In genomic region chr13:66559093-66559492, GRCh38 we compare ENCODE assay signal across 25 cellular contexts.
"Had no signal": no experiment of that assay in that cellular context is flagged by ENCODE, and none has a peak within 500 bp of the region (broad histone marks: within the 10 kb centered on the region; RNA-seq: fewer than 3 reads in every experiment).

No MANE protein-coding gene starts in this region.

- DNase-seq: activated CD8-positive, alpha-beta memory T cell treated with anti-CD3 and anti-CD28 coated beads for 24 hours; activated CD8-positive, alpha-beta memory T cell treated with anti-CD3 and anti-CD28 coated beads, Interleukin-2, amount 50 U/mL, for 4 hours; activated T-cell treated with anti-CD3 and anti-CD28 coated beads, Interleukin-2, amount 50 U/mL, for 24 hours; central memory CD4-positive, alpha-beta T cell; effector memory CD8-positive, alpha-beta T cell; glutamatergic neuron; immature natural killer cell; kidney glomerular epithelial cell; left ventricle myocardium superior; mammary epithelial cell; natural killer cell; pancreas; psoas muscle; stimulated activated CD4-positive, alpha-beta T cell treated with anti-CD3 and anti-CD28 coated beads, Interleukin-12 subunit alpha, Interleukin-12 subunit beta, amount 100 ng/mL, for 4 hours; thyroid gland; upper lobe of right lung had no signal

- H3K4me2 ChIP-seq: hepatocyte had no signal

- H3K36me3 ChIP-seq: neutrophil, pancreas, thyroid gland, upper lobe of right lung had no signal

- H3K4me3 ChIP-seq: hepatocyte, pancreas, psoas muscle, thyroid gland, upper lobe of right lung had no signal

- H3K79me2 ChIP-seq: hepatocyte had no signal

- H3K9me3 ChIP-seq: neutrophil, pancreas, psoas muscle, thyroid gland, upper lobe of right lung had no signal

- H2AFZ ChIP-seq: hepatocyte had no signal

- H3K4me1 ChIP-seq: pancreas, psoas muscle, thyroid gland, upper lobe of right lung had no signal

- H3K27me3 ChIP-seq: hepatocyte, neutrophil, pancreas, thyroid gland, upper lobe of right lung had no signal

- ATAC-seq: activated T-helper 17 cell treated with anti-CD3 and anti-CD28 coated beads, Interleukin-2, amount 50 U/mL, for 72 hours; effector memory CD8-positive, alpha-beta T cell; esophagus mucosa; left ventricle myocardium superior; natural killer cell; pancreas; psoas muscle; upper lobe of right lung had no signal

- H3K27ac ChIP-seq: neutrophil, pancreas, psoas muscle, thyroid gland, upper lobe of right lung had no signal

- FAIRE-seq: astrocyte, colon, endothelial cell of umbilical vein, frontal cortex, pancreas, TTC549 had no signal
